24 cellular contexts compared by ENCODE assay signal in the genomic region with DNA sequence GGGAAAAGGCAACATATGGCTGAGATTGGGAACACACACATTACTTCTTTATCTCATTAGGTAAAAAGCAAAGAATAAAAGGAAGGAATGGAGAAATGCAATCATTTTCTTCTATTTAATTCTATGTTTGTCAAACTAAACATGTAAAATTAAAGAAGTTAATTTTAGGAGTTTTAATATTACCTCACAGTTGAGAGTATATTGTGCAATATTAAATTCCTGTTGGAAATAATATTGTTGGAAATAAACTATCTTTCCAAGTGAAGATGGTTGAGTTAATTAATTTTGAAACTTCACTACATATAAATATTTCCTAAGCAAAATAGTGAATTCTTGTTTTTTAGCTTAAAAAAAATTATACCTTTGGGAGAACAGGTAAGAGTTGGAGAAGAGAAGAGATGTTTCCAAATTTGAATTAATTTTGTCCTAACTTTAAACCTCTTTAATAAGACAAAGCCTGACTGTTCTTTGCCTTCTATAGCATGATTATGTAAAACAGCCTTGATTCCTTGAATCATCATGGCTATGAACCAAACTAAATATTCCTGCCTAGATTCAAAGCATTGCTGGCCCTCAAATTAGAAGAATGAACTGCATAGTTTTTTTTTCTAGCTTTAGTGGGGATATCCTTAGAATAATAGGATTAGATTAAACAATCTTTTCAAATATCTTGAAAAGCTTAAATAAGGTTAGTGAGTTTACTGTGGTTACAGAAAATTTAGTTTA.
DNase-seq lines count a peak whose midpoint lies in the region; ATAC-seq, FAIRE-seq and TF ChIP-seq lines count a peak whose summit lies in the region.
"Had no signal": no experiment of that assay in that cellular context is flagged by ENCODE, and none has a peak within 500 bp of the region (broad histone marks: within the 10 kb centered on the region; RNA-seq: fewer than 3 reads in every experiment).

No MANE protein-coding gene starts in this region.

- no peaks in the 10 kb centered on the region for H3K9me3 ChIP-seq in HepG2 (ENCODE audit: low read length)
- peaks cover 0 to 5% (median 0%) of the 10 kb centered on the region in 4 donors for H3K9me3 ChIP-seq in right lobe of liver
- H3K9me3 ChIP-seq in osteoblast (ENCODE audit: low read depth, low read length), result no peaks in the 10 kb centered on the region

- DNase-seq in HepG2 (ENCODE audit: low spot score) (no peak), right lobe of liver (no peak), cardiac fibroblast (ENCODE audit: low read depth in 2 of 2) (peak; percentile 23 to 56), fibroblast of the conjunctiva (ENCODE audit: low read depth) (peak; percentile 1), activated T-cell treated with anti-CD3 and anti-CD28 coated beads for 4 hours (no peak), osteoblast (ENCODE audit: insufficient read length, low spot score, missing footprints) (no peak), activated gamma-delta T cell (lab: John Stamatoyannopoulos, UW) (no peak), NCI-H69 (lab: John Stamatoyannopoulos, UW) (no peak)
- DNase-seq: ACHN, GM23248, H9, NCI-H1048, NCI-H1417, NCI-H1694 treated with DMSO at 0.1 percent for 48 hours, NCI-H2081, NCI-H2227 treated with DMSO at 0.1 percent for 48 hours, NCI-H526 treated with DMSO at 0.1 percent for 48 hours, Right ventricle myocardium superior, RPMI8226 had no signal

- POLR2A ChIA-PET in HepG2 (lab: Yijun Ruan, JAX), result no interaction called here

- no TSS peak for BruUV-seq in HepG2 (replicated peaks; lab: Mats Ljungman, UMichigan)

- H3K79me2 ChIP-seq in HepG2 (ENCODE audit: insufficient read depth, low read length), result no peaks in the 10 kb centered on the region
- H3K79me2 ChIP-seq in osteoblast (ENCODE audit: insufficient read depth, low read length), result no peaks in the 10 kb centered on the region

- TF ChIP-seq RAD21 in HepG2 (CRISPR knock-in tag; IDR thresholded peaks at IDR 0.05), result no peak

- H4K20me1 ChIP-seq in HepG2 (ENCODE audit: insufficient read depth, low read length) (no peaks in the 10 kb centered on the region), osteoblast (ENCODE audit: insufficient read depth, low read length) (no peaks in the 10 kb centered on the region)

- no peak for ATAC-seq in HepG2
- no peak for ATAC-seq in right lobe of liver

- no peaks in the 10 kb centered on the region for H3K27me3 ChIP-seq in HepG2 (ENCODE audit: control insufficient read depth in 1 of 2, insufficient read depth in 2 of 2, low read length in 2 of 2)
- no peaks in the 10 kb centered on the region for H3K27me3 ChIP-seq in right lobe of liver
- no peaks in the 10 kb centered on the region for H3K27me3 ChIP-seq in osteoblast (ENCODE audit: insufficient read depth, low read length)
- H3K27me3 ChIP-seq: SJSA1 had no signal

- no peak overlapping the region for H3K4me3 ChIP-seq in HepG2 (replicated peaks in 1 of 3; ENCODE audit: insufficient read depth in 1 of 3, low read depth in 2 of 3, low read length in 3 of 3)
- H3K4me3 ChIP-seq in right lobe of liver, result no peak overlapping the region
- H3K4me3 ChIP-seq in cardiac fibroblast (replicated peaks in 1 of 2; ENCODE audit: low read depth in 2 of 2, low read length in 2 of 2), result no peak overlapping the region
- no peak overlapping the region for H3K4me3 ChIP-seq in osteoblast (ENCODE audit: insufficient read depth, low read length)
- H3K4me3 ChIP-seq: GM23248, SJSA1 had no signal

- intact Hi-C loops in HepG2 (cut with micrococcal nuclease; ENCODE audit: unreplicated experiment), result no loop called here
- intact Hi-C loops in right lobe of liver (cut with DNase I), result no loop called here

- H3K4me1 ChIP-seq in HepG2 (ENCODE audit: insufficient read depth, low read length) (no peaks in the 10 kb centered on the region), right lobe of liver (no peaks in the 10 kb centered on the region), osteoblast (ENCODE audit: insufficient read depth, low read length) (no peaks in the 10 kb centered on the region)
- H3K4me1 ChIP-seq: SJSA1 had no signal

- no peak overlapping the region for H3K4me2 ChIP-seq in HepG2 (ENCODE audit: low read depth, low read length)
- H3K4me2 ChIP-seq in osteoblast (ENCODE audit: insufficient read depth, low read length), result no peak overlapping the region
- H3K4me2 ChIP-seq: KMS-11 had no signal

- H3K36me3 ChIP-seq in HepG2 (replicated peaks in 1 of 2; ENCODE audit: control insufficient read depth in 1 of 2, insufficient read depth in 2 of 2, low read length in 2 of 2) (no peaks in the 10 kb centered on the region), right lobe of liver (no peaks in the 10 kb centered on the region), osteoblast (ENCODE audit: insufficient read depth, low read length) (no peaks in the 10 kb centered on the region)
- H3K36me3 ChIP-seq: SJSA1 had no signal

- H3K27ac ChIP-seq in HepG2 (ENCODE audit: extremely low read length, insufficient read depth, low read length) (no peak overlapping the region), right lobe of liver (no peak overlapping the region), osteoblast (ENCODE audit: low read depth, low read length) (no peak overlapping the region)
- H3K27ac ChIP-seq: 22Rv1, GM23248, KMS-11, SJSA1 had no signal

- in situ Hi-C loops in HepG2 (cut with HindIII; ENCODE audit: extremely low pct_ligation_motif_present, low pct_unique_long_range_greater_than_20kb), result no loop called here

- TF ChIP-seq EP300 in HepG2 (IDR thresholded peaks at IDR 0.05; ENCODE audit: low read depth in 2 of 2, low read length in 2 of 2) (no peak), HepG2 (CRISPR knock-in tag; IDR thresholded peaks at IDR 0.05; ENCODE audit: borderline replicate concordance) (no peak)

- no peak for TF ChIP-seq POLR2A in HepG2 (IDR thresholded peaks at IDR 0.05; ENCODE audit: insufficient read depth in 1 of 2, low read depth in 2 of 2, low read length in 2 of 2)
- no peak for TF ChIP-seq POLR2A in right lobe of liver (IDR thresholded peaks at IDR 0.05)

- no peak overlapping the region for H3K9ac ChIP-seq in HepG2 (ENCODE audit: insufficient read depth, low read depth, low read length)
- H3K9ac ChIP-seq: GM23248, KMS-11 had no signal

- no peak for FAIRE-seq in HepG2 (lab: Jason Lieb, UNC)
- FAIRE-seq: GM19239, HTR-8/SVneo had no signal

- no peak overlapping the region for H2AFZ ChIP-seq in HepG2 (ENCODE audit: low read length)
- no peak overlapping the region for H2AFZ ChIP-seq in osteoblast (ENCODE audit: low read length)
- H2AFZ ChIP-seq: GM23248 had no signal

- TF ChIP-seq CTCF in HepG2 (CRISPR knock-in tag; IDR thresholded peaks at IDR 0.05), result no peak
- no peak for TF ChIP-seq CTCF in right lobe of liver (IDR thresholded peaks at IDR 0.05)
- no peak for TF ChIP-seq CTCF in cardiac fibroblast (IDR thresholded peaks at IDR 0.05; ENCODE audit: low read depth, low read length)
- no peak for TF ChIP-seq CTCF in osteoblast (IDR thresholded peaks at IDR 0.05; ENCODE audit: extremely low read depth, low read depth, low read length)

- CTCF ChIA-PET in HepG2 (lab: Yijun Ruan, JAX; ENCODE audit: low intra/inter-chr PET ratio, low total read pairs), result no interaction called here

TF ChIP-seq in HepG2, 621 proteins besides CTCF, POLR2A, EP300 and RAD21:
- TF ChIP-seq U2AF1 (optimal IDR thresholded peaks at IDR 0.05; ENCODE audit: low read depth, low read length) (no peak), CEBPB (IDR thresholded peaks at IDR 0.05; ENCODE audit: borderline replicate concordance, low read depth, low read length) (peak; percentile 71; the same call in 1 of the 2 replicates)

Comparison
In these comparisons a context has a peak if more than half of its experiments do, and no peak if none do; other contexts are left out.
1. DNase-seq: peak in cardiac fibroblast (2 of 2) and fibroblast of the conjunctiva (single experiment); none in HepG2 (single experiment), right lobe of liver (0 of 3), activated T-cell treated with anti-CD3 and anti-CD28 coated beads for 4 hours (single experiment), osteoblast (single experiment), activated gamma-delta T cell (single experiment) and NCI-H69 (single experiment).